ENCODE assay signal across 8 cellular contexts in the genomic region with DNA sequence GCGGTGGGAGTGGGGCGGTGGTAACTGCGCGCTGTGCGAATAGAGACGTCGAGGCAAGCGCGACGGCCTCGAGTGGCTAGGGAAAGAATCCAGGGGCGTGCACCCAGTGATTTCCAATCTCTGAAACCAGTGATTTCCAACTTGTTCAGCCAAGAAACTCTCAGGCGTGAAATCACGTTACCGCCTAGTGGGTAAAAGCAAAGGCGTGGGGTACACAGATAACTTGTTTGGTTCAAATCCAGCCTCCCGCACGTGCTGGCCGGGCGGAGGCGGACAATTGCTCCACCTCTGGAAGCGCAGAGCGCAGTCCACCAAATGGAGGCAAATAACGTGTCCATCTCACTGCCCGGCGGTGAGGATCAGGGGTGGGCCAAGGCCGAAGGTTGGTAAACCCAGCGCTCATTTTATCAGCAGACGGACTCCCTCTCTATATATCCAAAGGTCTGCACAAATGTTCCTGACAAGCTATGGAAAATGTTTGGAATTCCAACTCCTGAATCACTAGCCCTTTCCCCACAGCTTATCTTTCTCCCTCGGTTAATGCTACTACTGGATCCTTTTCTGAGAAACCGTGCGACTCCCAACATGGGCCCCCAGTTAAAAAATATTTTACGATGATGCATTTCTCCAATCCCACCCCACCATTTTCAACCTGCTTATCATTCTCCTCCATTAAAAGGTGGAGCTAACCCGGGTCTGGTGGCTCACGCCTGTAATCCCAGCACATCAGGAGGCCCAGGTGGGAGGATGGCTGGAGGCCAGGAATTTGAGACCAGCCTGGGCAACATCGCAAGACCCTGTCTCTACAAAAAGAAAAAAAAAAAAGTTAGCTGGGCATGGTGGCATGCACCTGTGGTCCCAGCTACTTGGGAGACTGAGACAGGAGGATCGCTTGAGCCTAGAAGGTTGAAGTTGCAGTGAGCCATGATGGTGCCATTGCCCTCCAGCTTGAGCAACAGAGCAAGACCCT. TPM values are rescaled to one million over a fixed set of nuclear protein-coding genes. Genes with fewer than 3 reads are reported as not detected.
DNase-seq lines count a peak whose midpoint lies in the region; ATAC-seq, FAIRE-seq and TF ChIP-seq lines count a peak whose summit lies in the region.

No MANE protein-coding gene starts in this region.

- H4K20me1 ChIP-seq in hepatocyte (ENCODE audit: insufficient read depth, poor library complexity, severe bottlenecking) = peaks cover 25% of the 10 kb centered on the region

- H3K9me3 ChIP-seq in adipocyte (ENCODE audit: control insufficient read depth, low read length) (no peaks in the 10 kb centered on the region), hepatocyte (ENCODE audit: low read depth) (no peaks in the 10 kb centered on the region), skeletal muscle satellite cell (replicated peaks; ENCODE audit: low read length) (no peaks in the 10 kb centered on the region)

- peak overlapping the region; percentile 89 for H3K9ac ChIP-seq in adipocyte (ENCODE audit: low read length)
- H3K9ac ChIP-seq in skeletal muscle satellite cell (ENCODE audit: low read depth, low read length) = peak overlapping the region; percentile 43

- no peak for ATAC-seq in activated T-cell treated with anti-CD3 and anti-CD28 coated beads, Interleukin-2, amount 50 U/mL, for 4 hours

- no peaks in the 10 kb centered on the region for H3K9me3 Mint-ChIP-seq in activated T-cell treated with anti-CD3 and anti-CD28 coated beads, Interleukin-2, amount 50 U/mL, for 4 hours

- no peak for DNase-seq in activated T-cell treated with anti-CD3 and anti-CD28 coated beads, Interleukin-2, amount 50 U/mL, for 4 hours
- no peak for DNase-seq in activated T-cell treated with anti-CD3 and anti-CD28 coated beads, Interleukin-2, amount 50 U/mL, for 48 hours
- DNase-seq in adipocyte (ENCODE audit: low read depth) (peak; percentile 73), hepatocyte (ENCODE audit: low spot score) (peak; percentile 65), urothelium cell line (ENCODE audit: low spot score) (no peak), NK-92 (lab: John Stamatoyannopoulos, UW; ENCODE audit: unreplicated experiment) (no peak), T1000 (lab: John Stamatoyannopoulos, UW) (no peak)

- H3K4me1 Mint-ChIP-seq in activated T-cell treated with anti-CD3 and anti-CD28 coated beads, Interleukin-2, amount 50 U/mL, for 4 hours (ENCODE audit: low read depth) = peaks cover 45% of the 10 kb centered on the region

- no peaks in the 10 kb centered on the region for H3K36me3 ChIP-seq in adipocyte (ENCODE audit: control insufficient read depth, insufficient read depth, low read length, severe bottlenecking)
- no peaks in the 10 kb centered on the region for H3K36me3 ChIP-seq in hepatocyte (replicated peaks; ENCODE audit: insufficient read depth, low read depth)
- H3K36me3 ChIP-seq in skeletal muscle satellite cell (ENCODE audit: insufficient read depth, low read length) = no peaks in the 10 kb centered on the region

- peaks cover 15% of the 10 kb centered on the region for H3K4me1 ChIP-seq in adipocyte (ENCODE audit: control insufficient read depth, insufficient read depth, low read length)
- peaks cover 20% of the 10 kb centered on the region for H3K4me1 ChIP-seq in hepatocyte (ENCODE audit: insufficient read depth)
- peaks cover 15% of the 10 kb centered on the region for H3K4me1 ChIP-seq in skeletal muscle satellite cell (ENCODE audit: control insufficient read depth, insufficient read depth, low read length)

- peak overlapping the region; percentile 92 for H3K4me3 Mint-ChIP-seq in activated T-cell treated with anti-CD3 and anti-CD28 coated beads, Interleukin-2, amount 50 U/mL, for 4 hours

- peak; percentile 8 for TF ChIP-seq CTCF in hepatocyte (IDR thresholded peaks at IDR 0.05; ENCODE audit: poor library complexity)

- H3K4me2 ChIP-seq in hepatocyte (peak overlapping the region; percentile 98), skeletal muscle satellite cell (ENCODE audit: low read length) (peak overlapping the region; percentile 87)

- peak overlapping the region; percentile 88 for H3K27ac ChIP-seq in hepatocyte

- H2AFZ ChIP-seq in hepatocyte = peak overlapping the region; percentile 78

- H3K9me2 ChIP-seq in hepatocyte (replicated peaks; ENCODE audit: insufficient read depth) = no peaks in the 10 kb centered on the region

- H3K27me3 Mint-ChIP-seq in activated T-cell treated with anti-CD3 and anti-CD28 coated beads, Interleukin-2, amount 50 U/mL, for 4 hours (ENCODE audit: low read depth) = no peaks in the 10 kb centered on the region

- FAIRE-seq in urothelium cell line (lab: Jason Lieb, UNC) = no peak

- peak overlapping the region; percentile 89 for H3K4me3 ChIP-seq in adipocyte (ENCODE audit: low read length)
- H3K4me3 ChIP-seq in hepatocyte = peak overlapping the region; percentile 99
- peak overlapping the region; percentile 82 for H3K4me3 ChIP-seq in skeletal muscle satellite cell (ENCODE audit: low read length)

- 22% methylated on average over 37 of the region's 37 CpGs for WGBS in hepatocyte (ENCODE audit: low lambda C conversion rate, missing lambda C conversion rate)

- H3K36me3 Mint-ChIP-seq in activated T-cell treated with anti-CD3 and anti-CD28 coated beads, Interleukin-2, amount 50 U/mL, for 4 hours (ENCODE audit: insufficient read depth) = peaks cover 6% of the 10 kb centered on the region

- H3K27me3 ChIP-seq in adipocyte (replicated peaks; ENCODE audit: control insufficient read depth, insufficient read depth, low read length) (no peaks in the 10 kb centered on the region), hepatocyte (no peaks in the 10 kb centered on the region), skeletal muscle satellite cell (ENCODE audit: control insufficient read depth, insufficient read depth, low read length) (no peaks in the 10 kb centered on the region)

- H3K79me2 ChIP-seq in hepatocyte = peaks cover 32% of the 10 kb centered on the region

RNA-seq across cellular contexts. Expression of a gene that starts 0.9 kb away (rescaled TPM):
- total RNA-seq in activated T-cell treated with anti-CD3 and anti-CD28 coated beads, Interleukin-2, amount 50 U/mL, for 4 hours = 100 to 1,000 TPM; 156 to 174 (median 163) TPM
- total RNA-seq in hepatocyte = 16.4 and 19.5 TPM in 2 replicates
- polyA plus RNA-seq in hepatocyte = 21.0 and 24.6 TPM in 2 replicates
- total RNA-seq in skeletal muscle satellite cell (2012; rRNA removed) = 18.0 and 23.4 TPM in 2 replicates

RNA-seq across cellular contexts. Expression of a gene that starts 9.8 kb away (rescaled TPM):
- 10 to 100 TPM; 15.9 to 21.7 (median 17.9) TPM for total RNA-seq in activated T-cell treated with anti-CD3 and anti-CD28 coated beads, Interleukin-2, amount 50 U/mL, for 4 hours
- 23.5 and 25.6 TPM in 2 replicates for total RNA-seq in hepatocyte
- 10.6 and 10.7 TPM in 2 replicates for polyA plus RNA-seq in hepatocyte
- 16.4 and 18.3 TPM in 2 replicates for total RNA-seq in skeletal muscle satellite cell (2012; rRNA removed)

Comparison
In these comparisons a context has a peak if more than half of its experiments do, and no peak if none do; other contexts are left out.
1. DNase-seq: peak in adipocyte (single experiment) and hepatocyte (single experiment); none in activated T-cell treated with anti-CD3 and anti-CD28 coated beads, Interleukin-2, amount 50 U/mL, for 4 hours (single experiment), activated T-cell treated with anti-CD3 and anti-CD28 coated beads, Interleukin-2, amount 50 U/mL, for 48 hours (0 of 2), urothelium cell line (single experiment), NK-92 (single experiment) and T1000 (single experiment).
2. Peak in every context shown above with its lines, with median percentiles within 50 percentile points of each other: H3K4me3 ChIP-seq.